In the genomic region with DNA sequence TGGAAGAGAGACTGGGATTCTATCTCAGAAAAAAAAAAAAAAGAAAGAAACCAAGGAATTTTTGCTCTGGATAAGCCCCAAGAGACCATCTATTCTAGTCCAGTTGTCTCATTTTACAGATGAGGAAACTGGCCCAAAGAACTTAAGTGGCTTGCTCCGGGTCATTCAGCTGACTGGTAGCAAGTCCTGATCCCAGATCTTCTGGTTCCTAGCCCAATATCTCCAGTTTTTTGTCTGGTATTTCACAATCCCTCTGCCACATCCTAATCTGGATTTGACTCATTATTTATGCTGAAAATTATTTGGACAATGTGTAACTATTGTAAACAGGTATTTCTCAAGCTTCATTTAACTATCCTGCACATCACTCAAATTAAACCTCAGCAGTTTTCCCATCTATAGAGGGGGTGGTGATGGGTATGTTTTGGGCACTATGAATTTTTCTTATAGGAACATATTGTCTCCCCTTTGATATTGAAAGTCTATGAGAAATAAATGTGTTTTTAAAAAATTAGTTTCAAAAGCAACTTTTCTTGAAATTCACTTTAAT, we compare ENCODE assay signal across 15 cellular contexts. TPM values are rescaled to one million over a fixed set of nuclear protein-coding genes. Genes with fewer than 3 reads are reported as not detected.
DNase-seq lines count a peak whose midpoint lies in the region; ATAC-seq and TF ChIP-seq lines count a peak whose summit lies in the region.
"Had no signal": no experiment of that assay in that cellular context is flagged by ENCODE, and none has a peak within 500 bp of the region (broad histone marks: within the 10 kb centered on the region; RNA-seq: fewer than 3 reads in every experiment).

No MANE protein-coding gene starts in this region.

- H3K9me3 Mint-ChIP-seq in glutamatergic neuron (ENCODE audit: unreplicated experiment) = peaks cover 2% of the 10 kb centered on the region
- H3K9me3 Mint-ChIP-seq: CD4-positive, alpha-beta T cell; natural killer cell had no signal

- WGBS in body of pancreas, 2 donors = 77 to 82% methylated on average over 1 of the region's 1 CpG
- WGBS in right cardiac atrium = 55% methylated on average over 1 of the region's 1 CpG
- 59% methylated on average over 1 of the region's 1 CpG for WGBS in suprapubic skin

- peaks cover 8% of the 10 kb centered on the region for H3K4me1 Mint-ChIP-seq in glutamatergic neuron (ENCODE audit: low read depth, unreplicated experiment)

- no peak overlapping the region for H3K4me3 Mint-ChIP-seq in glutamatergic neuron (ENCODE audit: unreplicated experiment)
- H3K4me3 Mint-ChIP-seq: CD4-positive, alpha-beta T cell; natural killer cell had no signal

- TF ChIP-seq POLR2A in body of pancreas (IDR thresholded peaks at IDR 0.05) = no peak
- TF ChIP-seq POLR2A in suprapubic skin (IDR thresholded peaks at IDR 0.05) = no peak

- intact Hi-C loops in body of pancreas (cut with DNase I) (no loop called here), right cardiac atrium (cut with DNase I) (no loop called here)

- TF ChIP-seq CTCF in body of pancreas (IDR thresholded peaks at IDR 0.05) (no peak), suprapubic skin (IDR thresholded peaks at IDR 0.05) (no peak), glutamatergic neuron (IDR thresholded peaks at IDR 0.05; ENCODE audit: partially characterized antibody, unreplicated experiment) (no peak)

- H3K4me1 ChIP-seq in body of pancreas (peaks cover 31% of the 10 kb centered on the region), right cardiac atrium (ENCODE audit: control insufficient read depth, insufficient read depth, low read length) (peaks cover 2% of the 10 kb centered on the region), suprapubic skin (peaks cover 15% of the 10 kb centered on the region)
- H3K4me1 ChIP-seq: prostate gland had no signal

- TF ChIP-seq EP300 in suprapubic skin (IDR thresholded peaks at IDR 0.05) = no peak

- no peak overlapping the region for H3K27ac Mint-ChIP-seq in glutamatergic neuron (ENCODE audit: unreplicated experiment)
- H3K27ac Mint-ChIP-seq: CD4-positive, alpha-beta T cell had no signal

- DNase-seq in GM04503 (ENCODE audit: low read depth) (peak; percentile 42), body of pancreas (peak in 1 of 4 donors; percentile 25), right cardiac atrium (no peak), suprapubic skin (ENCODE audit: low spot score in 2 of 2) (no peak), HPDE6-E6E7 (ENCODE audit: extremely low spot score) (no peak), glutamatergic neuron (no peak)
- DNase-seq: activated effector memory CD4-positive, alpha-beta T cell treated with anti-CD3 and anti-CD28 coated beads, Interleukin-2, amount 50 U/mL, for 16 hours; CD4-positive, alpha-beta T cell; dermis blood vessel endothelial cell; esophagus squamous epithelium; natural killer cell; NCI-H82 had no signal

- no peaks in the 10 kb centered on the region for H3K36me3 Mint-ChIP-seq in glutamatergic neuron (ENCODE audit: unreplicated experiment)
- H3K36me3 Mint-ChIP-seq: natural killer cell had no signal

- ATAC-seq in body of pancreas = peak; percentile 40
- ATAC-seq in right cardiac atrium = peak; percentile 54 to 63
- ATAC-seq in GM18870 (IDR thresholded peaks at IDR 0.05; ENCODE audit: unreplicated experiment) = no peak
- ATAC-seq in HG03159 (IDR thresholded peaks at IDR 0.05; ENCODE audit: unreplicated experiment) = no peak
- ATAC-seq: natural killer cell had no signal

- H3K36me3 ChIP-seq in body of pancreas (replicated peaks in 1 of 2; ENCODE audit: insufficient read depth in 1 of 2, low read depth in 2 of 2) (no peaks in the 10 kb centered on the region), suprapubic skin (no peaks in the 10 kb centered on the region)
- H3K36me3 ChIP-seq: esophagus squamous epithelium, prostate gland had no signal

- H3K27me3 ChIP-seq in body of pancreas (no peaks in the 10 kb centered on the region), right cardiac atrium (ENCODE audit: control insufficient read depth, insufficient read depth) (no peaks in the 10 kb centered on the region), suprapubic skin (no peaks in the 10 kb centered on the region)
- H3K27me3 ChIP-seq: esophagus squamous epithelium had no signal

- H3K4me3 ChIP-seq in body of pancreas = no peak overlapping the region
- no peak overlapping the region for H3K4me3 ChIP-seq in right cardiac atrium (ENCODE audit: low read length)
- H3K4me3 ChIP-seq in suprapubic skin = no peak overlapping the region
- H3K4me3 ChIP-seq: esophagus squamous epithelium, prostate gland had no signal

- H3K27ac ChIP-seq in body of pancreas (no peak overlapping the region), right cardiac atrium (ENCODE audit: low read length) (no peak overlapping the region), suprapubic skin (peak overlapping the region; percentile 41)
- H3K27ac ChIP-seq: prostate gland had no signal

- H3K27me3 Mint-ChIP-seq in glutamatergic neuron (ENCODE audit: unreplicated experiment) = peaks cover 1% of the 10 kb centered on the region
- H3K27me3 Mint-ChIP-seq: CD4-positive, alpha-beta T cell had no signal

- H3K9me3 ChIP-seq in body of pancreas (no peaks in the 10 kb centered on the region), right cardiac atrium (ENCODE audit: control insufficient read depth, low read length) (no peaks in the 10 kb centered on the region), suprapubic skin (no peaks in the 10 kb centered on the region)
- H3K9me3 ChIP-seq: esophagus squamous epithelium, prostate gland had no signal

RNA-seq across cellular contexts. Expression of gene PPP2R5E, which starts 43.4 kb away (rescaled TPM):
- 10 to 100 TPM in 1 of 2 donors, 1 to 10 TPM in 1; 9.2 to 12.5 TPM for total RNA-seq in body of pancreas
- total RNA-seq in right cardiac atrium = 10 to 100 TPM; 35.7 to 38.4 (median 36.6) TPM
- polyA plus RNA-seq in right cardiac atrium = 10.3 TPM
- total RNA-seq in suprapubic skin = 10 to 100 TPM; 16.8 to 23.7 (median 20.4) TPM
- 67.7 TPM for total RNA-seq in glutamatergic neuron (ENCODE audit: unreplicated experiment)

Comparison
In these comparisons a context has a peak if more than half of its experiments do, and no peak if none do; other contexts are left out.
1. ATAC-seq: peak in body of pancreas (single experiment) and right cardiac atrium (2 of 2); none in GM18870 (single experiment) and HG03159 (single experiment).